Comparison of ENCODE assay signal across 16 cellular contexts in genomic region chr11:104765401-104765800, GRCh38.
DNase-seq lines count a peak whose midpoint lies in the region; ATAC-seq and TF ChIP-seq lines count a peak whose summit lies in the region.
"Had no signal": no experiment of that assay in that cellular context is flagged by ENCODE, and none has a peak within 500 bp of the region (broad histone marks: within the 10 kb centered on the region; RNA-seq: fewer than 3 reads in every experiment).

No MANE protein-coding gene starts in this region.

- no peak for TF ChIP-seq RAD21 in IMR-90 (IDR thresholded peaks at IDR 0.05; ENCODE audit: low read length)

- no peak overlapping the region for H3K9ac ChIP-seq in IMR-90 (ENCODE audit: low read depth, low read length)
- no peak overlapping the region for H3K9ac ChIP-seq in PC-3 (ENCODE audit: low read length)

- no peak for TF ChIP-seq CTCF in IMR-90 (conservative IDR thresholded peaks at IDR 0.05; ENCODE audit: low read depth, low read length)
- TF ChIP-seq CTCF in PC-3 (conservative IDR thresholded peaks at IDR 0.05; ENCODE audit: low read depth, low read length), result no peak
- no peak for TF ChIP-seq CTCF in fibroblast of the aortic adventitia (IDR thresholded peaks at IDR 0.05; ENCODE audit: insufficient read depth, low read length)
- no peak for TF ChIP-seq CTCF in MCF 10A (IDR thresholded peaks at IDR 0.05; ENCODE audit: unreplicated experiment)

- H4K5ac ChIP-seq in IMR-90 (ENCODE audit: low read depth, low read length), result no peak overlapping the region

- no TSS peak for BruUV-seq in IMR-90 (replicated peaks; lab: Mats Ljungman, UMichigan)
- no TSS peak for BruUV-seq in PC-3 (replicated peaks; lab: Mats Ljungman, UMichigan)
- BruUV-seq in MCF 10A (replicated peaks; lab: Mats Ljungman, UMichigan), result no TSS peak

- H2AK9ac ChIP-seq in IMR-90 (replicated peaks; ENCODE audit: low read depth, low read length, poor library complexity), result no peak overlapping the region

- DNase-seq in ELR (ENCODE audit: low read depth), result peak; percentile 26
- peak; percentile 22 for DNase-seq in IMR-90
- DNase-seq in PC-3, result peak; percentile 33
- peak; percentile 4 for DNase-seq in fibroblast of the aortic adventitia (ENCODE audit: low read depth)
- DNase-seq in MCF 10A (ENCODE audit: unreplicated experiment), result no peak
- no peak for DNase-seq in right cardiac atrium
- no peak for DNase-seq in superior temporal gyrus (ENCODE audit: extremely low spot score)
- DNase-seq: BE2C; CD4-positive, alpha-beta memory T cell; DMS153; DMS79 treated with DMSO at 0.1 percent for 48 hours; EL; GDM1 had no signal

- ATAC-seq in IMR-90 (ENCODE audit: low read depth) (no peak), PC-3 (no peak), right cardiac atrium (no peak)
- ATAC-seq: HCT116 had no signal

- no peak overlapping the region for H2BK20ac ChIP-seq in IMR-90 (ENCODE audit: low read depth, low read length)

- no peaks in the 10 kb centered on the region for H3K27me3 ChIP-seq in IMR-90 (ENCODE audit: control insufficient read depth, insufficient read depth, low read length)
- no peaks in the 10 kb centered on the region for H3K27me3 ChIP-seq in PC-3 (ENCODE audit: low read length)
- no peaks in the 10 kb centered on the region for H3K27me3 ChIP-seq in right cardiac atrium (ENCODE audit: control insufficient read depth, insufficient read depth)
- H3K27me3 ChIP-seq: BE2C had no signal

- no peaks in the 10 kb centered on the region for H3K36me3 Mint-ChIP-seq in MCF 10A (ENCODE audit: insufficient read depth, unreplicated experiment)
- H3K36me3 Mint-ChIP-seq: IgD-negative memory B cell had no signal

- no peak overlapping the region for H3K4me3 Mint-ChIP-seq in MCF 10A (ENCODE audit: unreplicated experiment)

- CTCF ChIA-PET in IMR-90 (lab: Yijun Ruan, JAX), result no interaction called here
- CTCF ChIA-PET in PC-3 (lab: Charles Lee), result no interaction called here
- CTCF ChIA-PET in MCF 10A (lab: Yijun Ruan, JAX), result no interaction called here

- H3K27me3 Mint-ChIP-seq in MCF 10A (ENCODE audit: insufficient read depth, unreplicated experiment), result no peaks in the 10 kb centered on the region
- H3K27me3 Mint-ChIP-seq: IgD-negative memory B cell had no signal

- WGBS in IMR-90 (ENCODE audit: extremely low coverage in 2 of 2, insufficient read length in 1 of 2), 2 experiments, result no CpG with 5 or more reads among the region's 3 CpGs
- WGBS in right cardiac atrium, result 60% methylated on average over 3 of the region's 3 CpGs

- no peak overlapping the region for H3K23ac ChIP-seq in IMR-90 (ENCODE audit: low read depth, low read length)

- H3K4me3 ChIP-seq in IMR-90 (ENCODE audit: insufficient read depth, low read depth, low read length), result no peak overlapping the region
- H3K4me3 ChIP-seq in PC-3 (ENCODE audit: low read length), result no peak overlapping the region
- H3K4me3 ChIP-seq in fibroblast of the aortic adventitia (ENCODE audit: low read depth, low read length), result no peak overlapping the region
- no peak overlapping the region for H3K4me3 ChIP-seq in right cardiac atrium (ENCODE audit: low read length)

- no peak overlapping the region for H3K14ac ChIP-seq in IMR-90 (replicated peaks; ENCODE audit: low read depth, low read length)

- no peak overlapping the region for H4K91ac ChIP-seq in IMR-90 (ENCODE audit: insufficient read depth, low read depth, low read length)

- no peaks in the 10 kb centered on the region for H3K79me2 ChIP-seq in PC-3 (ENCODE audit: low read length)

- no peak overlapping the region for H3K4ac ChIP-seq in IMR-90 (ENCODE audit: low read depth, low read length)

- H3K9me3 ChIP-seq in IMR-90 (ENCODE audit: control insufficient read depth, insufficient read depth, low read length) (no peaks in the 10 kb centered on the region), PC-3 (ENCODE audit: low read length) (no peaks in the 10 kb centered on the region), right cardiac atrium (ENCODE audit: control insufficient read depth, low read length) (no peaks in the 10 kb centered on the region)
- H3K9me3 ChIP-seq: BE2C had no signal

- POLR2A ChIA-PET in IMR-90 (lab: Charles Lee; ENCODE audit: unreplicated experiment) (no interaction called here), PC-3 (lab: Charles Lee; ENCODE audit: unreplicated experiment) (no interaction called here), MCF 10A (lab: Yijun Ruan, JAX) (interaction anchor here (0.6 kb wide), 2 partner anchors 24 to 55 kb away, joined by 3 read pairs; no protein-coding TSS in a partner anchor)

- H3K9me2 ChIP-seq in PC-3 (replicated peaks; ENCODE audit: low read length), result no peaks in the 10 kb centered on the region

- no peak overlapping the region for H3K27ac Mint-ChIP-seq in MCF 10A (ENCODE audit: low read depth, unreplicated experiment)

- TF ChIP-seq POLR2A in IMR-90 (IDR thresholded peaks at IDR 0.05; ENCODE audit: low read depth, low read length), result no peak

- dilution Hi-C loops in IMR-90 (cut with HindIII; ENCODE audit: low sequenced_read_pairs, unreplicated experiment), result no loop called here

- H2BK5ac ChIP-seq in IMR-90 (ENCODE audit: low read depth, low read length, poor library complexity, severe bottlenecking), result no peak overlapping the region

- no peaks in the 10 kb centered on the region for H3K9me3 Mint-ChIP-seq in MCF 10A (ENCODE audit: unreplicated experiment)

- no peaks in the 10 kb centered on the region for H3K9me1 ChIP-seq in IMR-90 (ENCODE audit: insufficient read depth, low read length)

- H3K79me1 ChIP-seq in IMR-90 (ENCODE audit: low read depth in 1 of 2, low read length in 2 of 2), result no peaks in the 10 kb centered on the region

- H3K18ac ChIP-seq in IMR-90 (ENCODE audit: low read depth, low read length), result no peak overlapping the region

- no peak overlapping the region for H2BK15ac ChIP-seq in IMR-90 (ENCODE audit: low read depth, low read length)

- H3K56ac ChIP-seq in IMR-90 (ENCODE audit: extremely low read depth, insufficient read depth, low read length), result no peak overlapping the region

- H3K4me1 ChIP-seq in IMR-90 (ENCODE audit: control insufficient read depth, insufficient read depth, low read length), result no peaks in the 10 kb centered on the region
- H3K4me1 ChIP-seq in PC-3 (ENCODE audit: insufficient read depth, low read length), result no peaks in the 10 kb centered on the region
- H3K4me1 ChIP-seq in right cardiac atrium (ENCODE audit: control insufficient read depth, insufficient read depth, low read length), result no peaks in the 10 kb centered on the region

- H3K4me2 ChIP-seq in IMR-90 (ENCODE audit: low read depth, low read length) (no peak overlapping the region), PC-3 (ENCODE audit: low read length) (no peak overlapping the region)

- H3K27ac ChIP-seq in IMR-90 (ENCODE audit: insufficient read depth, low read length), result no peak overlapping the region
- H3K27ac ChIP-seq in PC-3 (ENCODE audit: low read length), result no peak overlapping the region
- no peak overlapping the region for H3K27ac ChIP-seq in right cardiac atrium (ENCODE audit: low read length)
- H3K27ac ChIP-seq: C4-2B had no signal

- in situ Hi-C loops in IMR-90 (cut with MboI; ENCODE audit: low sequenced_read_pairs), result no loop called here

- no peak overlapping the region for H2BK120ac ChIP-seq in IMR-90 (ENCODE audit: low read depth, low read length)

- intact Hi-C loops in IMR-90 (cut with micrococcal nuclease), result no loop called here
- intact Hi-C loops in PC-3 (cut with micrococcal nuclease), result no loop called here
- intact Hi-C loops in MCF 10A (cut with micrococcal nuclease), result no loop called here
- intact Hi-C loops in right cardiac atrium (cut with DNase I), result no loop called here

- H4K8ac ChIP-seq in IMR-90 (ENCODE audit: low read depth in 2 of 2, low read length in 2 of 2), result no peak overlapping the region

- no peak overlapping the region for H2AFZ ChIP-seq in IMR-90 (replicated peaks; ENCODE audit: low read length, poor library complexity)
- H2AFZ ChIP-seq in PC-3 (ENCODE audit: low read length), result no peak overlapping the region

- no peak overlapping the region for H2AK5ac ChIP-seq in IMR-90 (ENCODE audit: low read depth, low read length)

- H3K4me1 Mint-ChIP-seq in MCF 10A (ENCODE audit: insufficient read depth, unreplicated experiment), result no peaks in the 10 kb centered on the region

- H3K36me3 ChIP-seq in IMR-90 (ENCODE audit: control insufficient read depth, insufficient read depth, low read length) (no peaks in the 10 kb centered on the region), PC-3 (ENCODE audit: low read depth, low read length) (no peaks in the 10 kb centered on the region)
- H3K36me3 ChIP-seq: BE2C had no signal

- no peaks in the 10 kb centered on the region for H4K20me1 ChIP-seq in IMR-90 (ENCODE audit: insufficient read depth, low read length)
- no peaks in the 10 kb centered on the region for H4K20me1 ChIP-seq in PC-3 (ENCODE audit: low read length)

- H3F3A ChIP-seq in PC-3 (ENCODE audit: low read length, unreplicated experiment), result no peaks in the 10 kb centered on the region

TF ChIP-seq in IMR-90, 13 proteins besides CTCF, POLR2A, EP300 and RAD21:
- TF ChIP-seq BHLHE40 (IDR thresholded peaks at IDR 0.05; ENCODE audit: low read depth, low read length) (no peak), FOS (IDR thresholded peaks at IDR 0.05; ENCODE audit: low read depth, low read length) (no peak), SMC3 (IDR thresholded peaks at IDR 0.05; ENCODE audit: low read depth, low read length) (no peak), MAZ (IDR thresholded peaks at IDR 0.05; ENCODE audit: borderline replicate concordance, low read depth, low read length) (no peak), NFE2L2 (IDR thresholded peaks at IDR 0.05; ENCODE audit: low read depth, low read length) (no peak), MAFK (IDR thresholded peaks at IDR 0.05; ENCODE audit: low read depth, low read length) (no peak), ELK1 (IDR thresholded peaks at IDR 0.05; ENCODE audit: borderline replicate concordance, low read depth, low read length) (no peak), RCOR1 (IDR thresholded peaks at IDR 0.05; ENCODE audit: insufficient replicate concordance, low read length) (no peak), RFX5 (IDR thresholded peaks at IDR 0.05; ENCODE audit: low read depth, low read length) (no peak), CHD1 (IDR thresholded peaks at IDR 0.05; ENCODE audit: low read depth, low read length) (no peak)

Comparison
In these comparisons a context has a peak if more than half of its experiments do, and no peak if none do; other contexts are left out.
1. DNase-seq: peak in ELR (single experiment), IMR-90 (single experiment), PC-3 (single experiment) and fibroblast of the aortic adventitia (single experiment); none in MCF 10A (single experiment), right cardiac atrium (0 of 3) and superior temporal gyrus (single experiment).